In the genomic region with DNA sequence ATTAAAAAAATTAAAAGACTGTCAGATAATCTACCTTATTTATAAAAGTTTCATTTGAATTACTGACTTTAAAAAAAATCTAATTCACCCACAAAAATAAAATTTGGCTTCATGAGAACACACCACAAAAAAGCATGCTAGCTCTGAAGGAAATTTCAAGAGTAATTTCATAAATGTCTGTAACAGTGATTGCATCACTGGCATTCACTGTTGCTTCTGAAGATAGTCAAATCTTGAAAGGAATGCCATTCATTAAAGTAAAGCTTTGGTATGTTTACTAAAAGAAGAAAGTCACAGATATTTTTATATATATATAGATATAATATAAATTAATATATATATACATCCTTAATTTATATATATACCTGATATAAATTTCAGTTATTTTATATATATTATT, we compare ENCODE assay signal across 1 cellular context.
TF ChIP-seq lines count a peak whose summit lies in the region.

No MANE protein-coding gene starts in this region.

TF ChIP-seq in GM23338, 12 proteins besides CTCF, POLR2A, EP300 and RAD21:
- no peak for TF ChIP-seq ZNF462 (CRISPR knock-in tag; IDR thresholded peaks at IDR 0.05)
- TF ChIP-seq, protein P1, sequence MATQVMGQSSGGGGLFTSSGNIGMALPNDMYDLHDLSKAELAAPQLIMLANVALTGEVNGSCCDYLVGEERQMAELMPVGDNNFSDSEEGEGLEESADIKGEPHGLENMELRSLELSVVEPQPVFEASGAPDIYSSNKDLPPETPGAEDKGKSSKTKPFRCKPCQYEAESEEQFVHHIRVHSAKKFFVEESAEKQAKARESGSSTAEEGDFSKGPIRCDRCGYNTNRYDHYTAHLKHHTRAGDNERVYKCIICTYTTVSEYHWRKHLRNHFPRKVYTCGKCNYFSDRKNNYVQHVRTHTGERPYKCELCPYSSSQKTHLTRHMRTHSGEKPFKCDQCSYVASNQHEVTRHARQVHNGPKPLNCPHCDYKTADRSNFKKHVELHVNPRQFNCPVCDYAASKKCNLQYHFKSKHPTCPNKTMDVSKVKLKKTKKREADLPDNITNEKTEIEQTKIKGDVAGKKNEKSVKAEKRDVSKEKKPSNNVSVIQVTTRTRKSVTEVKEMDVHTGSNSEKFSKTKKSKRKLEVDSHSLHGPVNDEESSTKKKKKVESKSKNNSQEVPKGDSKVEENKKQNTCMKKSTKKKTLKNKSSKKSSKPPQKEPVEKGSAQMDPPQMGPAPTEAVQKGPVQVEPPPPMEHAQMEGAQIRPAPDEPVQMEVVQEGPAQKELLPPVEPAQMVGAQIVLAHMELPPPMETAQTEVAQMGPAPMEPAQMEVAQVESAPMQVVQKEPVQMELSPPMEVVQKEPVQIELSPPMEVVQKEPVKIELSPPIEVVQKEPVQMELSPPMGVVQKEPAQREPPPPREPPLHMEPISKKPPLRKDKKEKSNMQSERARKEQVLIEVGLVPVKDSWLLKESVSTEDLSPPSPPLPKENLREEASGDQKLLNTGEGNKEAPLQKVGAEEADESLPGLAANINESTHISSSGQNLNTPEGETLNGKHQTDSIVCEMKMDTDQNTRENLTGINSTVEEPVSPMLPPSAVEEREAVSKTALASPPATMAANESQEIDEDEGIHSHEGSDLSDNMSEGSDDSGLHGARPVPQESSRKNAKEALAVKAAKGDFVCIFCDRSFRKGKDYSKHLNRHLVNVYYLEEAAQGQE (IDR thresholded peaks at IDR 0.05; ENCODE audit: unreplicated experiment) = no peak
- TF ChIP-seq ETS1 (IDR thresholded peaks at IDR 0.05) = no peak
- TF ChIP-seq EZH2 (IDR thresholded peaks at IDR 0.05; ENCODE audit: low read depth, unreplicated experiment) = no peak
- no peak for TF ChIP-seq NANOG (IDR thresholded peaks at IDR 0.05; ENCODE audit: borderline replicate concordance)
- TF ChIP-seq ZNF114 (CRISPR knock-in tag; IDR thresholded peaks at IDR 0.05) = no peak
- TF ChIP-seq ZNF331 (CRISPR knock-in tag; IDR thresholded peaks at IDR 0.05; ENCODE audit: low read depth) = no peak
- TF ChIP-seq EZH2phosphoT487 (IDR thresholded peaks at IDR 0.05; ENCODE audit: unreplicated experiment) = no peak
- no peak for TF ChIP-seq STAT1 (IDR thresholded peaks at IDR 0.05; ENCODE audit: unreplicated experiment)
- no peak for TF ChIP-seq POLR2AphosphoS5 (IDR thresholded peaks at IDR 0.05; ENCODE audit: low read depth)
